In genomic region chr10:48307584-48307983, GRCh38 we compare ENCODE assay signal across 8 cellular contexts. TPM values are rescaled to one million over a fixed set of nuclear protein-coding genes. Genes with fewer than 3 reads are reported as not detected.
A peak's percentile ranks its signal among the peaks of the same experiment; 100 is the strongest.
DNase-seq lines count a peak whose midpoint lies in the region; ATAC-seq, FAIRE-seq and TF ChIP-seq lines count a peak whose summit lies in the region.

No MANE protein-coding gene starts in this region.

- BruUV-seq in A673 (replicated peaks; lab: Mats Ljungman, UMichigan) (no TSS peak), MCF 10A (replicated peaks; lab: Mats Ljungman, UMichigan) (no TSS peak)

- intact Hi-C loops in A673 (cut with micrococcal nuclease; ENCODE audit: unreplicated experiment) (loop anchor here (10.0 kb wide), 1 partner anchor 77 kb away; no protein-coding TSS in a partner anchor), MCF 10A (cut with micrococcal nuclease) (no loop called here), mucosa of descending colon (cut with DNase I, micrococcal nuclease) (no loop called here)

- no peak for TF ChIP-seq CTCF in A673 (conservative IDR thresholded peaks at IDR 0.05; ENCODE audit: low read depth, low read length)
- no peak for TF ChIP-seq CTCF in MCF 10A (IDR thresholded peaks at IDR 0.05; ENCODE audit: unreplicated experiment)
- no peak for TF ChIP-seq CTCF in mucosa of descending colon (IDR thresholded peaks at IDR 0.05)

- H3K9me3 ChIP-seq in A673 (ENCODE audit: low read depth, low read length, poor library complexity, severe bottlenecking) (no peaks in the 10 kb centered on the region), HUES6 (ENCODE audit: control insufficient read depth, insufficient read depth, low read depth, low read length) (no peaks in the 10 kb centered on the region), mucosa of descending colon (no peaks in the 10 kb centered on the region)

- H3K27ac Mint-ChIP-seq in MCF 10A (ENCODE audit: low read depth, unreplicated experiment): no peak overlapping the region

- H3K4me3 ChIP-seq in A673 (ENCODE audit: low read depth, low read length, poor library complexity, severe bottlenecking): peak overlapping the region; percentile 88
- peak overlapping the region; percentile 73 for H3K4me3 ChIP-seq in HUES6 (ENCODE audit: low read depth, low read length)
- peak overlapping the region; percentile 92 for H3K4me3 ChIP-seq in mucosa of descending colon

- CTCF ChIA-PET in A673 (lab: Charles Lee): no interaction called here
- CTCF ChIA-PET in MCF 10A (lab: Yijun Ruan, JAX): interaction anchor here (0.6 to 6.2 kb wide), 6 partner anchors 9 to 854 kb away, joined by 3 to 48 read pairs (median 4); no protein-coding TSS in a partner anchor

- no peaks in the 10 kb centered on the region for H3K27me3 Mint-ChIP-seq in MCF 10A (ENCODE audit: insufficient read depth, unreplicated experiment)

- no peak for FAIRE-seq in urothelium cell line (lab: Jason Lieb, UNC)

- H3K4me1 ChIP-seq in A673 (ENCODE audit: insufficient read depth, low read length, poor library complexity, severe bottlenecking): peaks cover 13% of the 10 kb centered on the region
- H3K4me1 ChIP-seq in HUES6 (ENCODE audit: control insufficient read depth, insufficient read depth, low read length): peaks cover 17% of the 10 kb centered on the region
- H3K4me1 ChIP-seq in mucosa of descending colon (ENCODE audit: low read depth): peaks cover 15% of the 10 kb centered on the region

- no peaks in the 10 kb centered on the region for H3K9me3 Mint-ChIP-seq in MCF 10A (ENCODE audit: unreplicated experiment)

- H3K36me3 Mint-ChIP-seq in MCF 10A (ENCODE audit: insufficient read depth, unreplicated experiment): no peaks in the 10 kb centered on the region

- H3K36me3 ChIP-seq in A673 (ENCODE audit: insufficient read depth, low read length, poor library complexity, severe bottlenecking) (no peaks in the 10 kb centered on the region), HUES6 (ENCODE audit: control insufficient read depth, insufficient read depth, low read length) (no peaks in the 10 kb centered on the region), mucosa of descending colon (ENCODE audit: low read depth) (peaks cover 4% of the 10 kb centered on the region)

- H3K27me3 ChIP-seq in A673 (replicated peaks; ENCODE audit: insufficient read depth, low read depth, low read length, poor library complexity) (no peaks in the 10 kb centered on the region), HUES6 (ENCODE audit: control insufficient read depth, insufficient read depth, low read length) (peaks cover 24% of the 10 kb centered on the region)

- POLR2A ChIA-PET in A673 (lab: Charles Lee; ENCODE audit: low non-redundant PET) (no interaction called here), MCF 10A (lab: Yijun Ruan, JAX) (interaction anchor here (0.8 to 2.3 kb wide), 5 partner anchors 16 to 110 kb away, joined by 3 to 9 read pairs (median 5); no protein-coding TSS in a partner anchor)

- H3K4me1 Mint-ChIP-seq in MCF 10A (ENCODE audit: insufficient read depth, unreplicated experiment): peaks cover 23% of the 10 kb centered on the region

- no peak for DNase-seq in A673 (ENCODE audit: low spot score)
- no peak for DNase-seq in MCF 10A (ENCODE audit: unreplicated experiment)
- DNase-seq in mucosa of descending colon: no peak
- no peak for DNase-seq in RPMI8226
- no peak for DNase-seq in urothelium cell line (ENCODE audit: low spot score)

- H3K27ac ChIP-seq in A673 (ENCODE audit: low read depth, low read length, poor library complexity, severe bottlenecking) (peak overlapping the region; percentile 87), HUES6 (ENCODE audit: low read depth, low read length) (no peak overlapping the region)

- ATAC-seq in mucosa of descending colon (no peak), GM21423 (IDR thresholded peaks at IDR 0.05; ENCODE audit: unreplicated experiment) (no peak), GM18858 (IDR thresholded peaks at IDR 0.05; ENCODE audit: unreplicated experiment) (no peak)

- H3K9ac ChIP-seq in HUES6 (ENCODE audit: low read length): peak overlapping the region; percentile 88

- peak overlapping the region; percentile 75 for H3K4me3 Mint-ChIP-seq in MCF 10A (ENCODE audit: unreplicated experiment)

RNA-seq across cellular contexts. Expression of gene MAPK8, which starts 1.1 kb away (rescaled TPM):
- total RNA-seq in A673 (2021) (50.3 and 52.0 TPM in 2 replicates), MCF 10A (2022) (48.9 and 52.9 TPM in 2 replicates), mucosa of descending colon (10 to 100 TPM; 47.1 to 56.4 (median 53.5) TPM)

RNA-seq across cellular contexts. Expression of gene FRMPD2, which starts 33.1 kb away (rescaled TPM):
- not detected in 2 replicates for total RNA-seq in A673 (2021)
- total RNA-seq in MCF 10A (2022): 0.98 and 1.3 TPM in 2 replicates
- total RNA-seq in mucosa of descending colon: under 1 TPM in 2 of 3 donors, not detected in 1; 0.35 to 0.73 TPM
